8 cellular contexts compared by ENCODE assay signal in genomic region chr18:3151379-3152264, GRCh38.
DNase-seq lines count a peak whose midpoint lies in the region; ATAC-seq and TF ChIP-seq lines count a peak whose summit lies in the region.

No MANE protein-coding gene starts in this region.

- H3K4me1 Mint-ChIP-seq in immature natural killer cell = peaks cover 6 to 7% of the 10 kb centered on the region in 2 donors

- no peaks in the 10 kb centered on the region for H3K27me3 ChIP-seq in SK-N-SH (ENCODE audit: insufficient read depth)
- H3K27me3 ChIP-seq in adipocyte (replicated peaks; ENCODE audit: control insufficient read depth, insufficient read depth, low read length) = no peaks in the 10 kb centered on the region
- H3K27me3 ChIP-seq in tibial nerve = no peaks in the 10 kb centered on the region

- no peaks in the 10 kb centered on the region for H3K9me3 ChIP-seq in SK-N-SH
- H3K9me3 ChIP-seq in adipocyte (ENCODE audit: control insufficient read depth, low read length) = no peaks in the 10 kb centered on the region
- no peaks in the 10 kb centered on the region for H3K9me3 ChIP-seq in tibial nerve

- H3K4me1 ChIP-seq in SK-N-SH (ENCODE audit: control insufficient read depth in 1 of 2, insufficient read depth in 2 of 2, low read depth in 1 of 2, low read length in 1 of 2) = no peaks in the 10 kb centered on the region; a peak in 1 of 4 replicates
- H3K4me1 ChIP-seq in adipocyte (ENCODE audit: control insufficient read depth, insufficient read depth, low read length) = peaks cover 38% of the 10 kb centered on the region
- H3K4me1 ChIP-seq in tibial nerve = peaks cover 0 to 28% (median 9%) of the 10 kb centered on the region in 4 donors

- TF ChIP-seq CTCF in SK-N-SH (IDR thresholded peaks at IDR 0.05) = peak; percentile 75
- TF ChIP-seq CTCF in NB4 (IDR thresholded peaks at IDR 0.05; ENCODE audit: low read depth, low read length) = peak; percentile 69
- peak; percentile 50 to 81 (median 77) for TF ChIP-seq CTCF in tibial nerve (IDR thresholded peaks at IDR 0.05)

- TF ChIP-seq EP300 in SK-N-SH (IDR thresholded peaks at IDR 0.05; ENCODE audit: borderline replicate concordance in 1 of 2, low read depth in 1 of 2, low read length in 1 of 2) = no peak
- TF ChIP-seq EP300 in tibial nerve (IDR thresholded peaks at IDR 0.05) = no peak

- H3F3A ChIP-seq in SK-N-SH (replicated peaks; ENCODE audit: insufficient read depth) = no peaks in the 10 kb centered on the region

- TF ChIP-seq POLR2A in NB4 (IDR thresholded peaks at IDR 0.05; ENCODE audit: extremely low read depth, insufficient read length) (no peak), tibial nerve (IDR thresholded peaks at IDR 0.05) (no peak)

- no peak overlapping the region for H2AFZ ChIP-seq in SK-N-SH (ENCODE audit: low read depth)

- H3K9me3 Mint-ChIP-seq in immature natural killer cell = no peaks in the 10 kb centered on the region

- 56% methylated on average over 18 of the region's 18 CpGs for WGBS in SK-N-SH (ENCODE audit: low lambda C conversion rate)
- 56 to 58% methylated on average over 18 of the region's 18 CpGs for WGBS in tibial nerve, 2 donors

- no peak overlapping the region for H3K4me2 ChIP-seq in SK-N-SH

- CTCF ChIA-PET in SK-N-SH (lab: Yijun Ruan, JAX) = interaction anchor here (0.6 to 2.3 kb wide), 46 partner anchors 9 to 386 kb away, joined by 3 to 27 read pairs (median 4); partner anchors contain the start of genes MYL12A and MYOM1

- H3K36me3 ChIP-seq in SK-N-SH (replicated peaks in 1 of 2; ENCODE audit: control insufficient read depth in 1 of 2, insufficient read depth in 2 of 2, low read length in 1 of 2) = no peaks in the 10 kb centered on the region
- no peaks in the 10 kb centered on the region for H3K36me3 ChIP-seq in adipocyte (ENCODE audit: control insufficient read depth, insufficient read depth, low read length, severe bottlenecking)
- H3K36me3 ChIP-seq in tibial nerve = no peaks in the 10 kb centered on the region

- no peaks in the 10 kb centered on the region for H4K20me1 ChIP-seq in SK-N-SH (ENCODE audit: insufficient read depth)

- no peaks in the 10 kb centered on the region for H3K27me3 Mint-ChIP-seq in immature natural killer cell (ENCODE audit: low read depth in 3 of 3)

- H3K27ac Mint-ChIP-seq in immature natural killer cell = no peak overlapping the region

- ATAC-seq in SK-N-SH treated with all-trans-retinoic acid at 6 μM for 48 hours (no peak), GM18861 (IDR thresholded peaks at IDR 0.05; ENCODE audit: unreplicated experiment) (no peak), HG03097 (IDR thresholded peaks at IDR 0.05; ENCODE audit: low FRiP score, unreplicated experiment) (no peak)

- POLR2A ChIA-PET in SK-N-SH (lab: Yijun Ruan, JAX) = no interaction called here

- H3K4me3 ChIP-seq in SK-N-SH (ENCODE audit: low read depth in 2 of 2, low read length in 1 of 2) (no peak overlapping the region), NB4 (ENCODE audit: low read depth, low read length) (no peak overlapping the region), adipocyte (ENCODE audit: low read length) (no peak overlapping the region), tibial nerve (no peak overlapping the region)

- peak; percentile 74 for TF ChIP-seq RAD21 in SK-N-SH (IDR thresholded peaks at IDR 0.05; ENCODE audit: low read length)

- H3K36me3 Mint-ChIP-seq in immature natural killer cell = peaks cover 0 to 4% (median 0%) of the 10 kb centered on the region in 3 donors

- no peak overlapping the region for H3K4me3 Mint-ChIP-seq in immature natural killer cell

- no peaks in the 10 kb centered on the region for H3K79me2 ChIP-seq in SK-N-SH (ENCODE audit: insufficient read depth)

- no peaks in the 10 kb centered on the region for H3K9me2 ChIP-seq in SK-N-SH

- H3K9ac ChIP-seq in SK-N-SH (no peak overlapping the region), adipocyte (ENCODE audit: low read length) (no peak overlapping the region)

- DNase-seq in SK-N-SH = peak; percentile 64
- peak; percentile 49 for DNase-seq in NB4 (ENCODE audit: low read depth)
- peak; percentile 73 for DNase-seq in adipocyte (ENCODE audit: low read depth)
- DNase-seq in immature natural killer cell = peak; percentile 12 to 37 (median 35)
- no peak for DNase-seq in tibial nerve (ENCODE audit: low spot score in 2 of 2)

- H3K27ac ChIP-seq in SK-N-SH (ENCODE audit: low read depth in 2 of 2, low read length in 1 of 2) (no peak overlapping the region), tibial nerve (no peak overlapping the region)

TF ChIP-seq in SK-N-SH, 30 proteins besides CTCF, POLR2A, EP300 and RAD21:
- TF ChIP-seq SMC3 (IDR thresholded peaks at IDR 0.05; ENCODE audit: low read depth, low read length) = peak; percentile 69
- TF ChIP-seq FOSL2 (IDR thresholded peaks at IDR 0.05; ENCODE audit: borderline replicate concordance, low read depth) = no peak
TF ChIP-seq in SK-N-SH: peak in this region for 1.

TF ChIP-seq in SK-N-SH treated with all-trans-retinoic acid at 6 μM for 48 hours, 23 proteins besides CTCF, POLR2A, EP300 and RAD21:
- TF ChIP-seq ZFP3 (CRISPR knock-in tag; IDR thresholded peaks at IDR 0.05) = no peak
- TF ChIP-seq RARB (CRISPR knock-in tag; IDR thresholded peaks at IDR 0.05) = no peak
- TF ChIP-seq ZC3H10 (CRISPR knock-in tag; IDR thresholded peaks at IDR 0.05) = no peak
- no peak for TF ChIP-seq TOX (CRISPR knock-in tag; IDR thresholded peaks at IDR 0.05; ENCODE audit: borderline replicate concordance)
- TF ChIP-seq OSR1 (CRISPR knock-in tag; IDR thresholded peaks at IDR 0.05) = no peak
- TF ChIP-seq CSRNP3 (CRISPR knock-in tag; IDR thresholded peaks at IDR 0.05) = no peak
- no peak for TF ChIP-seq PPARA (CRISPR knock-in tag; IDR thresholded peaks at IDR 0.05; ENCODE audit: borderline replicate concordance)
- TF ChIP-seq ESRRG (CRISPR knock-in tag; IDR thresholded peaks at IDR 0.05) = no peak
- no peak for TF ChIP-seq GLIS3 (CRISPR knock-in tag; IDR thresholded peaks at IDR 0.05)
- TF ChIP-seq CSDC2 (CRISPR knock-in tag; IDR thresholded peaks at IDR 0.05) = no peak
- no peak for TF ChIP-seq CREB5 (CRISPR knock-in tag; IDR thresholded peaks at IDR 0.05; ENCODE audit: low read depth)
- TF ChIP-seq ARNTL (CRISPR knock-in tag; IDR thresholded peaks at IDR 0.05; ENCODE audit: borderline replicate concordance, low read depth) = no peak
- TF ChIP-seq BACH2 (CRISPR knock-in tag; IDR thresholded peaks at IDR 0.05; ENCODE audit: borderline replicate concordance) = no peak
- no peak for TF ChIP-seq PATZ1 (CRISPR knock-in tag; IDR thresholded peaks at IDR 0.05; ENCODE audit: borderline replicate concordance)
- no peak for TF ChIP-seq ZNF70 (CRISPR knock-in tag; IDR thresholded peaks at IDR 0.05)
- TF ChIP-seq ISL1 (CRISPR knock-in tag; IDR thresholded peaks at IDR 0.05) = no peak

Comparison
In these comparisons a context has a peak if more than half of its experiments do, and no peak if none do; other contexts are left out.
1. DNase-seq: peak in SK-N-SH (single experiment), NB4 (single experiment), adipocyte (single experiment) and immature natural killer cell (3 of 3); none in tibial nerve (0 of 2).
2. Peak in every context shown above with its lines, with median percentiles within 50 percentile points of each other: CTCF ChIP-seq.